ENCODE assay signal across 18 cellular contexts in the genomic region with DNA sequence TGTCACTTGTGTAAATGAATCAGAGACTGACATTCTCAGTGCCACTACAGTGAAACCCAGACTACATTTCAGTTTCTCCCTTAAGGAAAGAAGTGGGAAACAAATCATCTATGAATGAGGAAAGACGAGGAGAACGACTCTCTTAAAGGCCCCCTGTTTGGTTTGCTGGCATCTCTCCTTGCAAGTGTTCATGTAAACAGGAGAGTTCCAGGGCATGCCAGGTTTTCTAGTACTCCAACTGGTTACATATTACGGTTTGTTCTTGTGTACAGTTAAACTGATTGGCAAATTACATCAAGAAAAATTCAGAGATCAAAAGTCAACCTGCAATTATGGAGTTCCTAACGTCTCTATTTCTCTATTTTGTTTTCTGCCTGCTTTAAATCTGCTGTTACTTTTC.
DNase-seq lines count a peak whose midpoint lies in the region; ATAC-seq and TF ChIP-seq lines count a peak whose summit lies in the region.
"Had no signal": no experiment of that assay in that cellular context is flagged by ENCODE, and none has a peak within 500 bp of the region (broad histone marks: within the 10 kb centered on the region; RNA-seq: fewer than 3 reads in every experiment).

No MANE protein-coding gene starts in this region.

- ATAC-seq in GM23338: no peak
- ATAC-seq in left lobe of liver: peak; percentile 80
- ATAC-seq in GM21526 (IDR thresholded peaks at IDR 0.05; ENCODE audit: low FRiP score, unreplicated experiment): no peak
- ATAC-seq: GM12878, HCT116 had no signal

- H4K20me1 ChIP-seq in GM23338 (replicated peaks; ENCODE audit: insufficient read depth): no peaks in the 10 kb centered on the region
- H4K20me1 ChIP-seq in OCI-LY3 (ENCODE audit: insufficient read depth, low read length): no peaks in the 10 kb centered on the region
- no peaks in the 10 kb centered on the region for H4K20me1 ChIP-seq in neural progenitor cell (ENCODE audit: low read depth)
- H4K20me1 ChIP-seq: BLaER1 treated with 17β-estradiol and CSF1 and Interleukin-3, amounts not matched to agents 10 nM and 100 nM had no signal

- no peaks in the 10 kb centered on the region for H3K79me2 ChIP-seq in GM23338 (replicated peaks; ENCODE audit: insufficient read depth)
- no peaks in the 10 kb centered on the region for H3K79me2 ChIP-seq in OCI-LY3 (ENCODE audit: low read length)
- H3K79me2 ChIP-seq in neural progenitor cell (ENCODE audit: low read depth): no peaks in the 10 kb centered on the region

- H3K27me3 Mint-ChIP-seq in GM23338 (ENCODE audit: insufficient read depth, low read depth, poor library complexity) (peaks cover 2% of the 10 kb centered on the region), neural progenitor cell (ENCODE audit: insufficient read depth, low read depth) (no peaks in the 10 kb centered on the region)
- H3K27me3 Mint-ChIP-seq: CD4-positive, alpha-beta memory T cell had no signal

- TF ChIP-seq CTCF in GM23338 (conservative IDR thresholded peaks at IDR 0.05; ENCODE audit: low read depth in 2 of 2) (no peak), OCI-LY3 (IDR thresholded peaks at IDR 0.05; ENCODE audit: low read depth, low read length) (no peak), neural progenitor cell (IDR thresholded peaks at IDR 0.05) (no peak)

- H3K27ac Mint-ChIP-seq in GM23338 (no peak overlapping the region), neural progenitor cell (no peak overlapping the region)
- H3K27ac Mint-ChIP-seq: CD4-positive, alpha-beta memory T cell; H9 had no signal

- no peak overlapping the region for H3K9ac ChIP-seq in OCI-LY3 (ENCODE audit: low read length)
- no peak overlapping the region for H3K9ac ChIP-seq in neural progenitor cell
- H3K9ac ChIP-seq: BLaER1 treated with 17β-estradiol and CSF1 and Interleukin-3, amounts not matched to agents 10 nM and 100 nM had no signal

- H3K27ac ChIP-seq in GM23338 (ENCODE audit: low read depth) (no peak overlapping the region), OCI-LY3 (ENCODE audit: low read length) (no peak overlapping the region), neural progenitor cell (no peak overlapping the region)
- H3K27ac ChIP-seq: BLaER1 treated with 17β-estradiol and CSF1 and Interleukin-3, amounts not matched to agents 10 nM and 100 nM had no signal

- H3K4me3 Mint-ChIP-seq in GM23338: no peak overlapping the region
- H3K4me3 Mint-ChIP-seq in neural progenitor cell: no peak overlapping the region
- H3K4me3 Mint-ChIP-seq: CD4-positive, alpha-beta memory T cell; H9 had no signal

- H3K9me3 Mint-ChIP-seq in GM23338 (no peaks in the 10 kb centered on the region; the same call in 2 of the 3 replicates), neural progenitor cell (no peaks in the 10 kb centered on the region)
- H3K9me3 Mint-ChIP-seq: H9 had no signal

- H3F3A ChIP-seq in GM23338 (replicated peaks; ENCODE audit: low read depth) (no peaks in the 10 kb centered on the region), neural progenitor cell (ENCODE audit: low read depth) (no peaks in the 10 kb centered on the region)

- H3K4me3 ChIP-seq in GM23338: no peak overlapping the region
- no peak overlapping the region for H3K4me3 ChIP-seq in OCI-LY3 (ENCODE audit: low read length)
- H3K4me3 ChIP-seq in neural progenitor cell: no peak overlapping the region
- H3K4me3 ChIP-seq: BLaER1 treated with 17β-estradiol and CSF1 and Interleukin-3, amounts not matched to agents 10 nM and 100 nM; GM12878 had no signal

- H3K27me3 ChIP-seq in GM23338 (ENCODE audit: insufficient read depth) (no peaks in the 10 kb centered on the region), OCI-LY3 (ENCODE audit: low read depth, low read length) (no peaks in the 10 kb centered on the region), neural progenitor cell (no peaks in the 10 kb centered on the region)
- H3K27me3 ChIP-seq: BE2C; BLaER1 treated with 17β-estradiol and CSF1 and Interleukin-3, amounts not matched to agents 10 nM and 100 nM had no signal

- H3K36me3 ChIP-seq in GM23338 (ENCODE audit: insufficient read depth): no peaks in the 10 kb centered on the region
- no peaks in the 10 kb centered on the region for H3K36me3 ChIP-seq in OCI-LY3 (replicated peaks; ENCODE audit: low read depth, low read length)
- H3K36me3 ChIP-seq in neural progenitor cell: no peaks in the 10 kb centered on the region
- H3K36me3 ChIP-seq: BE2C; BLaER1 treated with 17β-estradiol and CSF1 and Interleukin-3, amounts not matched to agents 10 nM and 100 nM had no signal

- no peaks in the 10 kb centered on the region for H3K9me2 ChIP-seq in GM23338 (ENCODE audit: insufficient read depth)

- H2AFZ ChIP-seq in GM23338: 0 out of 2 replicates have a peak overlapping the region, but pooled peaks have one; percentile 28
- 0 out of 2 replicates have a peak overlapping the region, but pooled peaks have one; percentile 21 for H2AFZ ChIP-seq in OCI-LY3 (ENCODE audit: low read depth, low read length)
- H2AFZ ChIP-seq in neural progenitor cell (replicated peaks): peak overlapping the region; percentile 79

- DNase-seq in GM23338 (ENCODE audit: low spot score) (no peak), left lobe of liver (ENCODE audit: low spot score) (no peak), neural progenitor cell (ENCODE audit: low spot score) (no peak), DMS153 treated with DMSO at 0.1 percent for 48 hours (lab: John Stamatoyannopoulos, UW; ENCODE audit: unreplicated experiment) (no peak), T1000 (lab: John Stamatoyannopoulos, UW) (no peak)
- no peak for DNase-seq in stimulated activated CD4-positive, alpha-beta T cell treated with anti-CD3 and anti-CD28 coated beads, Interleukin-12 subunit alpha, Interleukin-12 subunit beta, amount 100 ng/mL, for 4 hours
- DNase-seq: AML-193; BE2C; Calu3; CD4-positive, alpha-beta memory T cell; COR-L47; DND-41; H9 had no signal

- H3K4me2 ChIP-seq in GM23338 (no peak overlapping the region), OCI-LY3 (ENCODE audit: low read length) (no peak overlapping the region), neural progenitor cell (no peak overlapping the region)
- H3K4me2 ChIP-seq: BLaER1 treated with 17β-estradiol and CSF1 and Interleukin-3, amounts not matched to agents 10 nM and 100 nM had no signal

- peaks cover 10% of the 10 kb centered on the region; the same call in 1 of the 2 replicates for H3K4me1 ChIP-seq in GM23338 (ENCODE audit: insufficient read depth)
- no peaks in the 10 kb centered on the region for H3K4me1 ChIP-seq in OCI-LY3 (ENCODE audit: low read length)
- no peaks in the 10 kb centered on the region for H3K4me1 ChIP-seq in neural progenitor cell
- H3K4me1 ChIP-seq: BE2C; BLaER1 treated with 17β-estradiol and CSF1 and Interleukin-3, amounts not matched to agents 10 nM and 100 nM had no signal

- H3K9me3 ChIP-seq in OCI-LY3 (ENCODE audit: insufficient read depth, low read length) (no peaks in the 10 kb centered on the region), neural progenitor cell (ENCODE audit: low read depth) (no peaks in the 10 kb centered on the region)
- H3K9me3 ChIP-seq: BE2C; BLaER1 treated with 17β-estradiol and CSF1 and Interleukin-3, amounts not matched to agents 10 nM and 100 nM had no signal

- H3K4me1 Mint-ChIP-seq in GM23338 (peaks cover 9% of the 10 kb centered on the region; the same call in 2 of the 3 replicates), neural progenitor cell (no peaks in the 10 kb centered on the region)
- H3K4me1 Mint-ChIP-seq: CD4-positive, alpha-beta memory T cell had no signal

- H3K36me3 Mint-ChIP-seq in GM23338 (ENCODE audit: low read depth) (no peaks in the 10 kb centered on the region), neural progenitor cell (no peaks in the 10 kb centered on the region)
- H3K36me3 Mint-ChIP-seq: CD4-positive, alpha-beta memory T cell had no signal

Comparison
In these comparisons a context has a peak if more than half of its experiments do, and no peak if none do; other contexts are left out.
1. H2AFZ ChIP-seq: peak in every context shown above with its lines; median percentile 79 in neural progenitor cell; 28 in GM23338; 21 in OCI-LY3.